In genomic region chr19:52621376-52621775, GRCh38 we compare ENCODE assay signal across 15 cellular contexts.
"Had no signal": no experiment of that assay in that cellular context is flagged by ENCODE, and none has a peak within 500 bp of the region (broad histone marks: within the 10 kb centered on the region; RNA-seq: fewer than 3 reads in every experiment).

No MANE protein-coding gene starts in this region.

- H3K9me3 ChIP-seq: thyroid gland had no signal

- H3K27ac Mint-ChIP-seq: activated CD4-positive, alpha-beta memory T cell treated with anti-CD3 and anti-CD28 coated beads for 36 hours; activated T-helper 2 cell treated with anti-CD3 and anti-CD28 coated beads, Interferon-gamma antibody, Interleukin-2, Interleukin-4, amounts not matched to agents 10 μg/mL and 5 μg/mL and 100 μg/mL, durations not matched to agents 14 hours and 24 hours and 36 hours had no signal

- H3K27me3 Mint-ChIP-seq: activated CD4-positive, alpha-beta memory T cell treated with anti-CD3 and anti-CD28 coated beads for 36 hours had no signal

- H3K4me1 ChIP-seq: ascending aorta had no signal

- ATAC-seq: activated naive CD4-positive, alpha-beta T cell treated with anti-CD3 and anti-CD28 coated beads, Interleukin-2, amount 50 U/mL, for 72 hours; esophagus mucosa; left colon; mucosa of descending colon had no signal

- DNase-seq: activated CD4-positive, alpha-beta memory T cell treated with anti-CD3 and anti-CD28 coated beads for 36 hours; activated CD4-positive, CD25-positive, alpha-beta regulatory T cell treated with anti-CD3 and anti-CD28 coated beads, Interleukin-2, amount 50 U/mL, for 72 hours; activated CD8-positive, alpha-beta memory T cell treated with anti-CD3 and anti-CD28 coated beads, Interleukin-2, amount 50 U/mL, for 4 hours; dorsolateral prefrontal cortex; glutamatergic neuron; left colon; mucosa of descending colon; SHP77 treated with DMSO at 0.1 percent for 48 hours; stimulated activated CD4-positive, alpha-beta T cell treated with anti-CD3 and anti-CD28 coated beads, Interleukin-2, amount 100 ng/mL, for 48 hours; thyroid gland had no signal

- H3K4me3 Mint-ChIP-seq: activated CD4-positive, alpha-beta memory T cell treated with anti-CD3 and anti-CD28 coated beads for 36 hours had no signal

- H3K27ac ChIP-seq: ascending aorta, dorsolateral prefrontal cortex, thyroid gland had no signal

- H3K27me3 ChIP-seq: ascending aorta, dorsolateral prefrontal cortex, thyroid gland had no signal

- H3K4me3 ChIP-seq: ascending aorta, dorsolateral prefrontal cortex, lung, mucosa of descending colon, thyroid gland had no signal
